ENCODE assay signal across 11 cellular contexts in genomic region chr10:91672021-91672608, GRCh38. TPM values are rescaled to one million over a fixed set of nuclear protein-coding genes. Genes with fewer than 3 reads are reported as not detected.
DNase-seq lines count a peak whose midpoint lies in the region; ATAC-seq and TF ChIP-seq lines count a peak whose summit lies in the region.
"Had no signal": no experiment of that assay in that cellular context is flagged by ENCODE, and none has a peak within 500 bp of the region (broad histone marks: within the 10 kb centered on the region; RNA-seq: fewer than 3 reads in every experiment).

No MANE protein-coding gene starts in this region.

- H2AK5ac ChIP-seq in mesenchymal stem cell (ENCODE audit: low read length, severe bottlenecking) = no peak overlapping the region

- TF ChIP-seq CTCF in WTC11 (IDR thresholded peaks at IDR 0.05) = no peak

- H3K36me3 Mint-ChIP-seq in WTC11 = no peaks in the 10 kb centered on the region

- H3K4me1 ChIP-seq in mesenchymal stem cell (ENCODE audit: control insufficient read depth, insufficient read depth, low read depth, low read length) = no peaks in the 10 kb centered on the region
- no peaks in the 10 kb centered on the region for H3K4me1 ChIP-seq in Karpas-422 (ENCODE audit: low read length)

- H4K8ac ChIP-seq in mesenchymal stem cell (ENCODE audit: low read length) = peak overlapping the region; percentile 27

- H3K4me1 Mint-ChIP-seq in WTC11 = peaks cover 40% of the 10 kb centered on the region
- H3K4me1 Mint-ChIP-seq: activated B cell treated with CpG ODN at 0.5 μM for 24 hours had no signal

- no peak overlapping the region for H3K23ac ChIP-seq in mesenchymal stem cell (ENCODE audit: low read length in 2 of 2)

- H2BK12ac ChIP-seq in mesenchymal stem cell (ENCODE audit: low read length in 2 of 2) = peak overlapping the region; percentile 86 to 94

- H2AFZ ChIP-seq in mesenchymal stem cell (ENCODE audit: low read depth, low read length) (peak overlapping the region; percentile 47), Karpas-422 (ENCODE audit: low read length) (no peak overlapping the region)

- H3K4me2 ChIP-seq in mesenchymal stem cell (ENCODE audit: low read length, poor library complexity, severe bottlenecking) (no peak overlapping the region), Karpas-422 (ENCODE audit: low read depth, low read length, poor library complexity, severe bottlenecking) (no peak overlapping the region)

- H3K4me3 ChIP-seq in mesenchymal stem cell (ENCODE audit: insufficient read depth in 1 of 2, low read depth in 1 of 2, low read length in 2 of 2) (no peak overlapping the region), Karpas-422 (ENCODE audit: low read length) (no peak overlapping the region)

- no peak overlapping the region for H2BK15ac ChIP-seq in mesenchymal stem cell (ENCODE audit: low read depth, poor library complexity, severe bottlenecking)

- H2BK5ac ChIP-seq in mesenchymal stem cell (ENCODE audit: low read depth, low read length, poor library complexity, severe bottlenecking) = no peak overlapping the region

- ATAC-seq in WTC11 = peak; percentile 73

- no peak overlapping the region for H2BK120ac ChIP-seq in mesenchymal stem cell (ENCODE audit: low read depth, low read length)

- DNase-seq in DMS79 treated with DMSO at 0.1 percent for 48 hours (lab: John Stamatoyannopoulos, UW) = peak; percentile 23
- peak; percentile 62 for DNase-seq in NCI-H1694 treated with DMSO at 0.1 percent for 48 hours (lab: John Stamatoyannopoulos, UW)
- no peak for DNase-seq in WTC11 (ENCODE audit: low spot score)
- peak; percentile 79 for DNase-seq in mesenchymal stem cell
- no peak for DNase-seq in cerebellum (ENCODE audit: low spot score)
- no peak for DNase-seq in Karpas-422
- no peak for DNase-seq in stimulated activated CD4-positive, alpha-beta T cell treated with anti-CD3 and anti-CD28 coated beads, Interleukin-1b, Interleukin-23, amount 100 ng/mL, for 48 hours
- no peak for DNase-seq in LoVo (ENCODE audit: low spot score)
- DNase-seq: activated B cell treated with CpG ODN at 0.5 μM for 24 hours, right cardiac atrium had no signal

- POLR2A ChIA-PET in WTC11 (lab: Charles Lee) = no interaction called here

- H3K79me1 ChIP-seq in mesenchymal stem cell (replicated peaks; ENCODE audit: low read length, poor library complexity, severe bottlenecking) = no peaks in the 10 kb centered on the region

- H3K36me3 ChIP-seq in mesenchymal stem cell (ENCODE audit: control insufficient read depth in 1 of 2, insufficient read depth in 2 of 2, low read depth in 1 of 2, low read length in 2 of 2) = no peaks in the 10 kb centered on the region
- H3K36me3 ChIP-seq in Karpas-422 (ENCODE audit: insufficient read depth, low read length) = no peaks in the 10 kb centered on the region

- no peaks in the 10 kb centered on the region for H3K79me2 ChIP-seq in Karpas-422 (ENCODE audit: low read length)

- H3K27ac Mint-ChIP-seq in WTC11 = no peak overlapping the region; the same call in 1 of the 2 replicates
- H3K27ac Mint-ChIP-seq: activated B cell treated with CpG ODN at 0.5 μM for 24 hours had no signal

- H3K9me3 Mint-ChIP-seq in WTC11 = peaks cover 13% of the 10 kb centered on the region
- H3K9me3 Mint-ChIP-seq: activated B cell treated with CpG ODN at 0.5 μM for 24 hours had no signal

- CTCF ChIA-PET in WTC11 (lab: Charles Lee) = interaction anchor here (1.6 kb wide), 1 partner anchor 37 kb away, joined by 6 read pairs; no protein-coding TSS in a partner anchor

- no peak overlapping the region for H3K4me3 Mint-ChIP-seq in WTC11
- H3K4me3 Mint-ChIP-seq: activated B cell treated with CpG ODN at 0.5 μM for 24 hours had no signal

- no peak overlapping the region for H3K27ac ChIP-seq in mesenchymal stem cell (ENCODE audit: low read length, poor library complexity, severe bottlenecking)
- no peak overlapping the region for H3K27ac ChIP-seq in Karpas-422 (ENCODE audit: low read length)

- no peaks in the 10 kb centered on the region for H3K9me2 ChIP-seq in Karpas-422 (replicated peaks; ENCODE audit: insufficient read depth, low read length)

- H3K9ac ChIP-seq in mesenchymal stem cell (ENCODE audit: low read length) (no peak overlapping the region), Karpas-422 (ENCODE audit: low read length) (no peak overlapping the region)

- H3K9me3 ChIP-seq in mesenchymal stem cell (ENCODE audit: control insufficient read depth, low read length) (no peaks in the 10 kb centered on the region), Karpas-422 (ENCODE audit: low read length) (no peaks in the 10 kb centered on the region)

- 22% methylated on average over 3 of the region's 5 CpGs for WGBS in mesenchymal stem cell

- peak overlapping the region; percentile 58 to 63 for H3K18ac ChIP-seq in mesenchymal stem cell (ENCODE audit: low read depth in 1 of 2, low read length in 2 of 2)

- no peaks in the 10 kb centered on the region for H4K20me1 ChIP-seq in Karpas-422 (ENCODE audit: insufficient read depth, low read depth, low read length)

- no peak overlapping the region for H3K14ac ChIP-seq in mesenchymal stem cell (ENCODE audit: low read length in 2 of 2)

- peak overlapping the region; percentile 77 for H4K91ac ChIP-seq in mesenchymal stem cell (ENCODE audit: low read length)

- H3K27me3 Mint-ChIP-seq in WTC11 (ENCODE audit: low read depth) = no peaks in the 10 kb centered on the region

- H3K4ac ChIP-seq in mesenchymal stem cell (ENCODE audit: low read depth in 1 of 2, low read length in 2 of 2) = peak overlapping the region in 1 of 2 experiments; percentile 33

- no peaks in the 10 kb centered on the region for H3K27me3 ChIP-seq in mesenchymal stem cell (ENCODE audit: control insufficient read depth in 1 of 2, insufficient read depth in 1 of 2, low read length in 2 of 2)
- no peaks in the 10 kb centered on the region for H3K27me3 ChIP-seq in Karpas-422 (ENCODE audit: low read length)

TF ChIP-seq in WTC11, 78 proteins besides CTCF, POLR2A, EP300 and RAD21:
- no peak for TF ChIP-seq CREM (CRISPR knock-in tag; IDR thresholded peaks at IDR 0.05)
- no peak for TF ChIP-seq KAT7 (CRISPR knock-in tag; IDR thresholded peaks at IDR 0.05; ENCODE audit: borderline replicate concordance)
- no peak for TF ChIP-seq SMAD3 (CRISPR knock-in tag; IDR thresholded peaks at IDR 0.05; ENCODE audit: borderline replicate concordance)
- TF ChIP-seq NR3C1 (CRISPR knock-in tag; conservative IDR thresholded peaks at IDR 0.05; ENCODE audit: low read depth) = no peak
- TF ChIP-seq ZNF121 (CRISPR knock-in tag; IDR thresholded peaks at IDR 0.05) = no peak
- no peak for TF ChIP-seq ELF4 (CRISPR knock-in tag; IDR thresholded peaks at IDR 0.05; ENCODE audit: low read depth)
- no peak for TF ChIP-seq USF1 (CRISPR knock-in tag; IDR thresholded peaks at IDR 0.05)
- TF ChIP-seq ZNF138 (CRISPR knock-in tag; conservative IDR thresholded peaks at IDR 0.05) = no peak
- TF ChIP-seq ZNF232 (CRISPR knock-in tag; IDR thresholded peaks at IDR 0.05) = no peak
- no peak for TF ChIP-seq SOX15 (CRISPR knock-in tag; IDR thresholded peaks at IDR 0.05)
- TF ChIP-seq RELA (CRISPR knock-in tag; IDR thresholded peaks at IDR 0.05; ENCODE audit: borderline replicate concordance) = no peak

RNA-seq across cellular contexts. Expression of gene PPP1R3C, which starts 39.2 kb away (rescaled TPM):
- 1.5 to 3.3 TPM (median 2.8 TPM) in 3 replicates for total RNA-seq in WTC11 (2021)
- polyA plus RNA-seq in mesenchymal stem cell (2013, experiment 1 of 2) = 7.0 TPM
- polyA plus RNA-seq in mesenchymal stem cell (2013, experiment 2 of 2) = 7.3 TPM
- total RNA-seq in cerebellum = 19.6 TPM
- total RNA-seq in Karpas-422 (2014; rRNA removed; shearing (Covaris generic); ENCODE audit: low replicate concordance) = not detected in 2 replicates
- total RNA-seq: activated B cell treated with CpG ODN at 0.5 μM for 24 hours, HT-29 had no signal

Comparison
In these comparisons a context has a peak if more than half of its experiments do, and no peak if none do; other contexts are left out.
1. DNase-seq: peak in DMS79 treated with DMSO at 0.1 percent for 48 hours (single experiment), NCI-H1694 treated with DMSO at 0.1 percent for 48 hours (single experiment) and mesenchymal stem cell (single experiment); none in WTC11 (single experiment), cerebellum (single experiment), Karpas-422 (single experiment), stimulated activated CD4-positive, alpha-beta T cell treated with anti-CD3 and anti-CD28 coated beads, Interleukin-1b, Interleukin-23, amount 100 ng/mL, for 48 hours (single experiment) and LoVo (single experiment).